In genomic region chr10:48309711-48310226, GRCh38 we compare ENCODE assay signal across 11 cellular contexts. TPM values are rescaled to one million over a fixed set of nuclear protein-coding genes. Genes with fewer than 3 reads are reported as not detected.
A peak's percentile ranks its signal among the peaks of the same experiment; 100 is the strongest.
DNase-seq lines count a peak whose midpoint lies in the region; ATAC-seq and TF ChIP-seq lines count a peak whose summit lies in the region.
"Had no signal": no experiment of that assay in that cellular context is flagged by ENCODE, and none has a peak within 500 bp of the region (broad histone marks: within the 10 kb centered on the region; RNA-seq: fewer than 3 reads in every experiment).

No MANE protein-coding gene starts in this region.

- H3K27me3 ChIP-seq in endodermal cell (ENCODE audit: control insufficient read depth, insufficient read depth, low read length, poor library complexity, severe bottlenecking) (peaks cover 7% of the 10 kb centered on the region), thyroid gland (no peaks in the 10 kb centered on the region)

- H3K27ac Mint-ChIP-seq in activated naive CD4-positive, alpha-beta T cell treated with anti-CD3 and anti-CD28 coated beads, Interleukin-2, amount 50 U/mL, for 72 hours = peak overlapping the region in 1 of 2 donors; percentile 27
- no peak overlapping the region for H3K27ac Mint-ChIP-seq in endodermal cell
- H3K27ac Mint-ChIP-seq in stimulated activated naive CD8-positive, alpha-beta T cell treated with anti-CD3 and anti-CD28 coated beads, Interleukin-15, Interleukin-2, amounts not matched to agents 100 ng/mL and 50 ng/mL, for 24 hours = peak overlapping the region; percentile 81

- no peaks in the 10 kb centered on the region for H3K36me3 ChIP-seq in endodermal cell (ENCODE audit: control insufficient read depth, insufficient read depth, low read length)
- H3K36me3 ChIP-seq in thyroid gland = no peaks in the 10 kb centered on the region

- intact Hi-C loops in thyroid gland (cut with DNase I) = no loop called here

- no peaks in the 10 kb centered on the region for H3K4me1 ChIP-seq in endodermal cell (ENCODE audit: control insufficient read depth, insufficient read depth, low read length)
- H3K4me1 ChIP-seq in thyroid gland = peaks cover 16 to 24% of the 10 kb centered on the region in 2 donors

- peaks cover 6 to 7% of the 10 kb centered on the region in 2 donors for H3K36me3 Mint-ChIP-seq in activated naive CD4-positive, alpha-beta T cell treated with anti-CD3 and anti-CD28 coated beads, Interleukin-2, amount 50 U/mL, for 72 hours
- H3K36me3 Mint-ChIP-seq in endodermal cell (ENCODE audit: low read depth) = peaks cover 1% of the 10 kb centered on the region
- no peaks in the 10 kb centered on the region for H3K36me3 Mint-ChIP-seq in stimulated activated naive CD8-positive, alpha-beta T cell treated with anti-CD3 and anti-CD28 coated beads, Interleukin-15, Interleukin-2, amounts not matched to agents 100 ng/mL and 50 ng/mL, for 24 hours (ENCODE audit: low read depth)

- WGBS in endodermal cell (ENCODE audit: insufficient coverage in 1 of 2, insufficient read length in 1 of 2), 2 experiments = 52% methylated on average over 2 of the region's 2 CpGs; no CpG with 5 or more reads in 1 of the 2 experiments
- WGBS in thyroid gland, 2 donors = 68 to 70% methylated on average over 2 of the region's 2 CpGs

- H3K27me3 Mint-ChIP-seq in endodermal cell (ENCODE audit: insufficient read depth) = peaks cover 7% of the 10 kb centered on the region
- no peaks in the 10 kb centered on the region for H3K27me3 Mint-ChIP-seq in stimulated activated naive CD8-positive, alpha-beta T cell treated with anti-CD3 and anti-CD28 coated beads, Interleukin-15, Interleukin-2, amounts not matched to agents 100 ng/mL and 50 ng/mL, for 24 hours

- H3K4me3 Mint-ChIP-seq in endodermal cell = no peak overlapping the region
- H3K4me3 Mint-ChIP-seq in stimulated activated naive CD8-positive, alpha-beta T cell treated with anti-CD3 and anti-CD28 coated beads, Interleukin-15, Interleukin-2, amounts not matched to agents 100 ng/mL and 50 ng/mL, for 24 hours = peak overlapping the region; percentile 40

- peaks cover 21% of the 10 kb centered on the region for H3K4me1 Mint-ChIP-seq in endodermal cell
- peaks cover 67% of the 10 kb centered on the region for H3K4me1 Mint-ChIP-seq in stimulated activated naive CD8-positive, alpha-beta T cell treated with anti-CD3 and anti-CD28 coated beads, Interleukin-15, Interleukin-2, amounts not matched to agents 100 ng/mL and 50 ng/mL, for 24 hours (ENCODE audit: low read depth)

- H3K9me3 ChIP-seq in endodermal cell (ENCODE audit: control insufficient read depth, low read length) (no peaks in the 10 kb centered on the region), thyroid gland (no peaks in the 10 kb centered on the region)

- no peak for DNase-seq in activated naive CD4-positive, alpha-beta T cell treated with anti-CD3 and anti-CD28 coated beads, Interleukin-2, amount 50 U/mL, for 72 hours (ENCODE audit: low spot score in 2 of 2)
- DNase-seq in activated naive CD4-positive, alpha-beta T cell treated with anti-CD3 and anti-CD28 coated beads, Interleukin-2, amount 50 U/mL, for 16 hours = no peak
- peak; percentile 83 for DNase-seq in M059J (ENCODE audit: low read depth)
- DNase-seq in endodermal cell = no peak
- no peak for DNase-seq in NCI-H1092 treated with DMSO at 0.1 percent for 48 hours (lab: John Stamatoyannopoulos, UW)
- DNase-seq in thyroid gland = no peak
- no peak for DNase-seq in NCI-H2107 (lab: John Stamatoyannopoulos, UW)
- DNase-seq: NCI-H345, retina had no signal

- TF ChIP-seq POLR2A in thyroid gland (IDR thresholded peaks at IDR 0.05) = no peak

- H3K9ac ChIP-seq in endodermal cell (ENCODE audit: extremely low read depth, low read length, poor library complexity, severe bottlenecking) = no peak overlapping the region

- ATAC-seq in activated naive CD4-positive, alpha-beta T cell treated with anti-CD3 and anti-CD28 coated beads, Interleukin-2, amount 50 U/mL, for 72 hours = peak; percentile 66

- no peak overlapping the region for H3K4me3 ChIP-seq in endodermal cell (ENCODE audit: low read length)
- H3K4me3 ChIP-seq in thyroid gland (replicated peaks in 1 of 3) = no peak overlapping the region

- H3K9me3 Mint-ChIP-seq in activated naive CD4-positive, alpha-beta T cell treated with anti-CD3 and anti-CD28 coated beads, Interleukin-2, amount 50 U/mL, for 72 hours = no peaks in the 10 kb centered on the region
- no peaks in the 10 kb centered on the region for H3K9me3 Mint-ChIP-seq in endodermal cell
- H3K9me3 Mint-ChIP-seq in stimulated activated naive CD8-positive, alpha-beta T cell treated with anti-CD3 and anti-CD28 coated beads, Interleukin-15, Interleukin-2, amounts not matched to agents 100 ng/mL and 50 ng/mL, for 24 hours = no peaks in the 10 kb centered on the region

- TF ChIP-seq CTCF in endodermal cell (conservative IDR thresholded peaks at IDR 0.05) = peak; percentile 67
- peak in 3 of 6 experiments; percentile 34 to 44 (median 34) for TF ChIP-seq CTCF in thyroid gland (IDR thresholded peaks at IDR 0.05)

- H3K27ac ChIP-seq in endodermal cell (ENCODE audit: low read depth, low read length) (no peak overlapping the region), thyroid gland (no peak overlapping the region)

RNA-seq across cellular contexts. Expression of gene MAPK8, which starts 3.3 kb away (rescaled TPM):
- 10 to 100 TPM; 26.5 to 41.3 TPM for total RNA-seq in activated naive CD4-positive, alpha-beta T cell treated with anti-CD3 and anti-CD28 coated beads, Interleukin-2, amount 50 U/mL, for 72 hours
- total RNA-seq in M059J (2014; rRNA removed; shearing (Covaris generic)) = 114 and 149 TPM in 2 replicates
- total RNA-seq in endodermal cell (100 to 1,000 TPM in 1 of 2 donors, 10 to 100 TPM in 1; 84.2 to 146 TPM), thyroid gland (100 to 1,000 TPM in 2 of 4 donors, 10 to 100 TPM in 2; 76.2 to 165 (median 99.0) TPM)
- 65.8 TPM for polyA plus RNA-seq in endodermal cell (2013, experiment 1 of 2)
- 70.2 TPM for polyA plus RNA-seq in endodermal cell (2013, experiment 2 of 2)

RNA-seq across cellular contexts. Expression of gene FRMPD2, which starts 35.3 kb away (rescaled TPM):
- total RNA-seq in activated naive CD4-positive, alpha-beta T cell treated with anti-CD3 and anti-CD28 coated beads, Interleukin-2, amount 50 U/mL, for 72 hours = under 1 TPM in 1 of 2 donors, not detected in 1; 0.36 TPM
- not detected in 2 replicates for total RNA-seq in M059J (2014; rRNA removed; shearing (Covaris generic))
- total RNA-seq in endodermal cell (1 to 10 TPM in 1 of 2 donors, under 1 TPM in 1; 0.44 to 1.5 TPM), thyroid gland (1 to 10 TPM in 2 of 4 donors, under 1 TPM in 2; 0.50 to 4.4 (median 0.96) TPM)
- 0.28 TPM for polyA plus RNA-seq in endodermal cell (2013, experiment 1 of 2)
- polyA plus RNA-seq in endodermal cell (2013, experiment 2 of 2) = 0.37 TPM
- polyA plus RNA-seq: adipose tissue had no signal
